Comparison of ENCODE assay signal across 1 cellular context in genomic region chr19:34306213-34306661, GRCh38.
TF ChIP-seq lines count a peak whose summit lies in the region.

No MANE protein-coding gene starts in this region.

TF ChIP-seq in HepG2, 621 proteins besides CTCF, POLR2A, EP300 and RAD21 (continued from another document and continues in another):
- TF ChIP-seq ZNF574 (CRISPR knock-in tag; IDR thresholded peaks at IDR 0.05), result peak; percentile 51; the same call in 1 of the 2 replicates
- no peak for TF ChIP-seq KLF12 (CRISPR knock-in tag; IDR thresholded peaks at IDR 0.05; ENCODE audit: borderline replicate concordance)
- no peak for TF ChIP-seq ZSCAN20 (CRISPR knock-in tag; IDR thresholded peaks at IDR 0.05; ENCODE audit: borderline replicate concordance)
- TF ChIP-seq KMT2A (CRISPR knock-in tag; IDR thresholded peaks at IDR 0.05), result peak; percentile 49; the same call in 1 of the 2 replicates
- no peak for TF ChIP-seq PHF5A (CRISPR knock-in tag; IDR thresholded peaks at IDR 0.05; ENCODE audit: low read depth, unreplicated experiment)
- TF ChIP-seq ZNF33A (CRISPR knock-in tag; IDR thresholded peaks at IDR 0.05; ENCODE audit: borderline replicate concordance), result no peak
- TF ChIP-seq MXD3 (CRISPR knock-in tag; IDR thresholded peaks at IDR 0.05), result no peak
- TF ChIP-seq NFIB (CRISPR knock-in tag; IDR thresholded peaks at IDR 0.05; ENCODE audit: borderline replicate concordance), result no peak
- no peak for TF ChIP-seq ZNF414 (CRISPR knock-in tag; IDR thresholded peaks at IDR 0.05)
- TF ChIP-seq STAG1 (CRISPR knock-in tag; IDR thresholded peaks at IDR 0.05), result no peak
- no peak for TF ChIP-seq ZNF883 (CRISPR knock-in tag; IDR thresholded peaks at IDR 0.05; ENCODE audit: not compliant biosample characterization)
- peak; percentile 54 for TF ChIP-seq HOMEZ (CRISPR knock-in tag; IDR thresholded peaks at IDR 0.05; ENCODE audit: low read depth)
- TF ChIP-seq JDP2 (CRISPR knock-in tag; IDR thresholded peaks at IDR 0.05; ENCODE audit: borderline replicate concordance), result no peak
- no peak for TF ChIP-seq XBP1 (CRISPR knock-in tag; IDR thresholded peaks at IDR 0.05)
- TF ChIP-seq TBL1XR1 (IDR thresholded peaks at IDR 0.05; ENCODE audit: borderline replicate concordance, low read length, partially characterized antibody), result no peak
- no peak for TF ChIP-seq SMAD1 (CRISPR knock-in tag; IDR thresholded peaks at IDR 0.05; ENCODE audit: borderline replicate concordance, low read depth)
- TF ChIP-seq USF2 (IDR thresholded peaks at IDR 0.05; ENCODE audit: low read depth, low read length), result no peak
- no peak for TF ChIP-seq USF2 (CRISPR knock-in tag; IDR thresholded peaks at IDR 0.05; ENCODE audit: borderline replicate concordance)
- TF ChIP-seq PLSCR1 (CRISPR knock-in tag; IDR thresholded peaks at IDR 0.05; ENCODE audit: borderline replicate concordance), result no peak
- no peak for TF ChIP-seq ZNF691 (CRISPR knock-in tag; IDR thresholded peaks at IDR 0.05; ENCODE audit: borderline replicate concordance, low read depth)
- TF ChIP-seq ZNF354B (CRISPR knock-in tag; IDR thresholded peaks at IDR 0.05), result no peak
- no peak for TF ChIP-seq HES4 (CRISPR knock-in tag; IDR thresholded peaks at IDR 0.05; ENCODE audit: borderline replicate concordance)
- TF ChIP-seq HNRNPH1 (optimal IDR thresholded peaks at IDR 0.05; ENCODE audit: low read depth, low read length), result no peak
- no peak for TF ChIP-seq ZNF720 (CRISPR knock-in tag; IDR thresholded peaks at IDR 0.05)
- no peak; the same call in 1 of the 2 replicates for TF ChIP-seq RERE (CRISPR knock-in tag; IDR thresholded peaks at IDR 0.05; ENCODE audit: low read depth)
- no peak for TF ChIP-seq BHLHE40 (IDR thresholded peaks at IDR 0.05; ENCODE audit: low read length)
- no peak for TF ChIP-seq SNRNP70 (IDR thresholded peaks at IDR 0.05; ENCODE audit: low read depth, low read length)
- peak; percentile 80 for TF ChIP-seq ONECUT2 (CRISPR knock-in tag; IDR thresholded peaks at IDR 0.05)
- TF ChIP-seq ZNF543 (CRISPR knock-in tag; IDR thresholded peaks at IDR 0.05), result peak; percentile 83
- peak; percentile 84; the same call in 1 of the 2 replicates for TF ChIP-seq MLXIP (CRISPR knock-in tag; IDR thresholded peaks at IDR 0.05; ENCODE audit: borderline replicate concordance)
- no peak for TF ChIP-seq GABPB1 (CRISPR knock-in tag; IDR thresholded peaks at IDR 0.05)
- TF ChIP-seq NFYB (CRISPR knock-in tag; IDR thresholded peaks at IDR 0.05), result no peak
- no peak for TF ChIP-seq RBM39 (IDR thresholded peaks at IDR 0.05; ENCODE audit: low read depth, low read length, poor library complexity, severe bottlenecking)
- TF ChIP-seq HIC2 (CRISPR knock-in tag; IDR thresholded peaks at IDR 0.05; ENCODE audit: low read depth), result peak; percentile 91
- no peak for TF ChIP-seq ZNF484 (CRISPR knock-in tag; IDR thresholded peaks at IDR 0.05; ENCODE audit: borderline replicate concordance, low read depth)
- TF ChIP-seq SOX6 (IDR thresholded peaks at IDR 0.05), result no peak
- TF ChIP-seq SOX6 (CRISPR knock-in tag; IDR thresholded peaks at IDR 0.05), result peak; percentile 93
- no peak for TF ChIP-seq POLR2AphosphoS2 (IDR thresholded peaks at IDR 0.05; ENCODE audit: low read depth, low read length)
- no peak for TF ChIP-seq KLF11 (CRISPR knock-in tag; IDR thresholded peaks at IDR 0.05)
- no peak for TF ChIP-seq ZNF639 (CRISPR knock-in tag; conservative IDR thresholded peaks at IDR 0.05)
